ENCODE assay signal across 1 cellular context in the genomic region with DNA sequence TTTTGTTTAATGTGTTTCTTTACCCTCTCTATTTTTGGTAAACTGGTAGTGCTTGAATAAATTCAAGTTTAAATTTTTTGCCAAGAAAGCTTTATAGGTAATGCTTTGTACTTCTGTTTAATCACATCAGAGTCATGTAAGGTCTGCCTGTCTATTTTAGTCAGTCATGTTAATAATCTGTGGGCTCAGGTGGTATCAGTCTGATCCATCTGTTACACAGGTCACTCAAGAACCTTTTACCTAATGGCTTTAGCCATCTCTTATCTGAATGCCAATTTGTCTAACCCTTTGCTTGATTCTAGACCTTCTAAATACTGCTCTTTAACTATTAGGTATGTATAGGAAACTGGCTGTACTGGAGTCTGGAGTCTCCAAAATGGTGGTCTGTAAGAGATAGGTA.
TF ChIP-seq lines count a peak whose summit lies in the region.

No MANE protein-coding gene starts in this region.

TF ChIP-seq in K562, 482 proteins besides CTCF, POLR2A, EP300 and RAD21:
- 0 out of 2 replicates have a peak, but pooled peaks have one; percentile 23 for TF ChIP-seq POLR2H (tag; IDR thresholded peaks at IDR 0.05; ENCODE audit: low read depth)
- TF ChIP-seq CBX2 (IDR thresholded peaks at IDR 0.05; ENCODE audit: insufficient read depth, low read length, poor library complexity, severe bottlenecking): no peak
- 0 out of 2 replicates have a peak, but pooled peaks have one; percentile 7 for TF ChIP-seq CBFA2T3 (IDR thresholded peaks at IDR 0.05)
- TF ChIP-seq SMARCB1 (IDR thresholded peaks at IDR 0.05; ENCODE audit: insufficient read length, low read depth): no peak
- TF ChIP-seq NFATC3 (IDR thresholded peaks at IDR 0.05): no peak
- TF ChIP-seq TAL1 (IDR thresholded peaks at IDR 0.05): peak; percentile 6; the same call in 1 of the 2 replicates
- TF ChIP-seq, protein P1, sequence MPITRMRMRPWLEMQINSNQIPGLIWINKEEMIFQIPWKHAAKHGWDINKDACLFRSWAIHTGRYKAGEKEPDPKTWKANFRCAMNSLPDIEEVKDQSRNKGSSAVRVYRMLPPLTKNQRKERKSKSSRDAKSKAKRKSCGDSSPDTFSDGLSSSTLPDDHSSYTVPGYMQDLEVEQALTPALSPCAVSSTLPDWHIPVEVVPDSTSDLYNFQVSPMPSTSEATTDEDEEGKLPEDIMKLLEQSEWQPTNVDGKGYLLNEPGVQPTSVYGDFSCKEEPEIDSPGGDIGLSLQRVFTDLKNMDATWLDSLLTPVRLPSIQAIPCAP (CRISPR knock-in tag; IDR thresholded peaks at IDR 0.05; ENCODE audit: borderline replicate concordance): no peak
